In the genomic region with DNA sequence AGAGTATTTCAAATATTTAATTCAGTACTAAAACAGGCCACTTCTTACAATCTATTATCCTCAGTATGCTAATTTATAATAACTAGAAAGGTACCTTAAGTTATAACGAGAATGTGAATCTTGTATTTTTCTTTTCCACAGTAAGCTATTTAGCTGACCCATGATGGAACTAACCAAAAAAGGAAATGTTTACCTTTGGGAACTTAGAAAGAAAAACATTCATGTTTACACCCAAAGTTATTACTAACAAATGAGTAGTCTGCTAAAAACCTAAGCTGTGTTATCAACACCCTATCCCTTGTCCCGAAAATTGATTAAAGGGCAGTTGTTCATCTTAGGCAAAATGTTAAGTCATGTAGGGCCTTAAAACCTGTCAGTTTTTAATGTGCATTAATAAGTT, we compare ENCODE assay signal across 11 cellular contexts. TPM values are rescaled to one million over a fixed set of nuclear protein-coding genes. Genes with fewer than 3 reads are reported as not detected.
A peak's percentile ranks its signal among the peaks of the same experiment; 100 is the strongest.
DNase-seq lines count a peak whose midpoint lies in the region; ATAC-seq and TF ChIP-seq lines count a peak whose summit lies in the region.
"Had no signal": no experiment of that assay in that cellular context is flagged by ENCODE, and none has a peak within 500 bp of the region (broad histone marks: within the 10 kb centered on the region; RNA-seq: fewer than 3 reads in every experiment).

No MANE protein-coding gene starts in this region.

- TF ChIP-seq CTCF in CD14-positive monocyte (IDR thresholded peaks at IDR 0.05) (no peak), prostate gland (IDR thresholded peaks at IDR 0.05) (no peak)

- no peaks in the 10 kb centered on the region for H3K9me3 Mint-ChIP-seq in CD14-positive monocyte
- H3K9me3 Mint-ChIP-seq in effector memory CD8-positive, alpha-beta T cell, result no peaks in the 10 kb centered on the region

- no peak for DNase-seq in CD14-positive monocyte (ENCODE audit: low spot score)
- DNase-seq in Karpas-422, result no peak
- no peak for DNase-seq in effector memory CD8-positive, alpha-beta T cell
- no peak for DNase-seq in prostate gland (ENCODE audit: low spot score)
- no peak for DNase-seq in stimulated activated CD8-positive, alpha-beta memory T cell treated with anti-CD3 and anti-CD28 coated beads, Interleukin-4, amount 100 ng/mL, for 48 hours
- DNase-seq in stimulated activated CD4-positive, alpha-beta T cell treated with anti-CD3 and anti-CD28 coated beads, Interleukin-1b, Interleukin-23, amount 100 ng/mL, for 48 hours, result no peak
- no peak for DNase-seq in NCI-H510A (lab: John Stamatoyannopoulos, UW)
- DNase-seq: NCI-H1930; NK-92 treated with Interleukin-12 subunit alpha and Interleukin-12 subunit beta, amount 100 ng/mL, for 24 hours; T1000 had no signal

- H3K9me2 ChIP-seq in Karpas-422 (replicated peaks; ENCODE audit: insufficient read depth, low read length), result no peaks in the 10 kb centered on the region

- peaks cover 10% of the 10 kb centered on the region; the same call in 1 of the 2 replicates for H4K20me1 ChIP-seq in Karpas-422 (ENCODE audit: insufficient read depth, low read depth, low read length)

- H3K27me3 ChIP-seq in Karpas-422 (ENCODE audit: low read length), result no peaks in the 10 kb centered on the region
- no peaks in the 10 kb centered on the region for H3K27me3 ChIP-seq in prostate gland (replicated peaks; ENCODE audit: insufficient read depth)

- no peak for ATAC-seq in effector memory CD8-positive, alpha-beta T cell (replicated peaks)
- no peak for ATAC-seq in HG03135 (IDR thresholded peaks at IDR 0.05; ENCODE audit: unreplicated experiment)

- no peak overlapping the region for H2AFZ ChIP-seq in Karpas-422 (ENCODE audit: low read length)

- no peaks in the 10 kb centered on the region for H3K9me3 ChIP-seq in Karpas-422 (ENCODE audit: low read length)
- no peaks in the 10 kb centered on the region for H3K9me3 ChIP-seq in prostate gland

- peaks cover 63% of the 10 kb centered on the region for H3K4me1 Mint-ChIP-seq in CD14-positive monocyte
- H3K4me1 Mint-ChIP-seq in effector memory CD8-positive, alpha-beta T cell (ENCODE audit: low read depth in 2 of 2), result peaks cover 45 to 82% of the 10 kb centered on the region in 2 donors

- H3K27ac ChIP-seq in Karpas-422 (ENCODE audit: low read length) (peak overlapping the region; percentile 30), prostate gland (peak overlapping the region; percentile 25 to 31)

- no peak for TF ChIP-seq POLR2A in prostate gland (IDR thresholded peaks at IDR 0.05)

- H3K4me3 ChIP-seq in Karpas-422 (ENCODE audit: low read length), result no peak overlapping the region
- no peak overlapping the region for H3K4me3 ChIP-seq in prostate gland

- H3K79me2 ChIP-seq in Karpas-422 (ENCODE audit: low read length), result peaks cover 99% of the 10 kb centered on the region

- H3K27me3 Mint-ChIP-seq in CD14-positive monocyte (ENCODE audit: low read depth in 3 of 3), result no peaks in the 10 kb centered on the region
- H3K27me3 Mint-ChIP-seq in effector memory CD8-positive, alpha-beta T cell, result no peaks in the 10 kb centered on the region

- 64% methylated on average over 2 of the region's 2 CpGs for WGBS in prostate gland

- peaks cover 79% of the 10 kb centered on the region for H3K4me1 ChIP-seq in Karpas-422 (ENCODE audit: low read length)
- H3K4me1 ChIP-seq in prostate gland (replicated peaks), result no peaks in the 10 kb centered on the region

- H3K36me3 ChIP-seq in Karpas-422 (ENCODE audit: insufficient read depth, low read length) (peaks cover 90% of the 10 kb centered on the region), prostate gland (no peaks in the 10 kb centered on the region)

- intact Hi-C loops in CD14-positive monocyte (cut with micrococcal nuclease), result no loop called here
- intact Hi-C loops in prostate gland (cut with DNase I), result loop anchor here (5.0 kb wide), 1 partner anchor 41 kb away; no protein-coding TSS in a partner anchor

- no peak overlapping the region for H3K4me3 Mint-ChIP-seq in CD14-positive monocyte
- H3K4me3 Mint-ChIP-seq in effector memory CD8-positive, alpha-beta T cell, result peak overlapping the region; percentile 53 to 73

- H3K9ac ChIP-seq in Karpas-422 (ENCODE audit: low read length), result no peak overlapping the region

- peak overlapping the region; percentile 94 to 98 (median 96) for H3K27ac Mint-ChIP-seq in CD14-positive monocyte
- peak overlapping the region; percentile 38 to 92 for H3K27ac Mint-ChIP-seq in effector memory CD8-positive, alpha-beta T cell

- H3K4me2 ChIP-seq in Karpas-422 (ENCODE audit: low read depth, low read length, poor library complexity, severe bottlenecking), result no peak overlapping the region

- H3K36me3 Mint-ChIP-seq in CD14-positive monocyte, result peaks cover 75 to 78% of the 10 kb centered on the region in 2 donors
- peaks cover 69% of the 10 kb centered on the region for H3K36me3 Mint-ChIP-seq in effector memory CD8-positive, alpha-beta T cell (ENCODE audit: insufficient read depth)

RNA-seq across cellular contexts. Expression of a gene that starts 8.1 kb away (rescaled TPM):
- polyA plus RNA-seq in CD14-positive monocyte, result 10 to 100 TPM; 40.3 to 49.3 TPM
- total RNA-seq in Karpas-422 (2014; rRNA removed; shearing (Covaris generic); ENCODE audit: low replicate concordance), result 123 and 352 TPM in 2 replicates
- total RNA-seq in prostate gland, result 10 to 100 TPM; 35.0 to 68.4 TPM

Comparison
In these comparisons a context has a peak if more than half of its experiments do, and no peak if none do; other contexts are left out.
1. H3K4me3 Mint-ChIP-seq: peak in effector memory CD8-positive, alpha-beta T cell (2 of 2); none in CD14-positive monocyte (0 of 2).